8 cellular contexts compared by ENCODE assay signal in the genomic region with DNA sequence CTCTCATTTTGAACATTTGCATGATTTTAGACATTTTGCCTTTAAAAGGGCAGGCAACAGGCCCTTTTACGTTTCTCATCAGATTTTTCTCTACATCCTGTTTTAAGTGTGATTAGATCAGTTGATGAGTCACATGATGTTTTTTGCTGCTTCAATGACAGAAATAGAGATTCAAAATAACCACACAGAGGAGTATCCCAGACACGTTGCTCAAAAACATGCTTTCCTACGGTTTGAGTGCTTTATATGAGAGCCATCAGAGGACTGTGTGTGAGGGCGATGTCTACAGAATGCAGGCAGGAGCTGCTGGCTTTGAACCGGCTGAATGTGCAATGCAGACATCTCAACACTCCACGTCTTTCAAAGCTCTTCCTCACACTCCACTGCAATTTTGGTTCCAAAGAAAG. TPM values are rescaled to one million over a fixed set of nuclear protein-coding genes. Genes with fewer than 3 reads are reported as not detected.
DNase-seq lines count a peak whose midpoint lies in the region; ATAC-seq and TF ChIP-seq lines count a peak whose summit lies in the region.

No MANE protein-coding gene starts in this region.

- no peak for TF ChIP-seq CTCF in chondrocyte (IDR thresholded peaks at IDR 0.05)
- no peak for TF ChIP-seq CTCF in gastrocnemius medialis (IDR thresholded peaks at IDR 0.05 in 4 of 5, conservative IDR thresholded peaks at IDR 0.05 in 1 of 5)

- ATAC-seq in T-helper 17 cell (peak; percentile 95), gastrocnemius medialis (no peak), GM19467 (IDR thresholded peaks at IDR 0.05; ENCODE audit: unreplicated experiment) (no peak)

- H3K27me3 Mint-ChIP-seq in T-helper 17 cell (no peaks in the 10 kb centered on the region), chondrocyte (ENCODE audit: low read depth) (no peaks in the 10 kb centered on the region)

- H3K9me3 Mint-ChIP-seq in chondrocyte (ENCODE audit: low read depth), result no peaks in the 10 kb centered on the region

- peaks cover 0 to 6% of the 10 kb centered on the region in 2 donors for H3K4me1 ChIP-seq in gastrocnemius medialis

- DNase-seq in GM03348 (ENCODE audit: low spot score), result peak; percentile 75
- no peak for DNase-seq in T-helper 17 cell
- DNase-seq in chondrocyte (ENCODE audit: low spot score), result no peak
- no peak for DNase-seq in gastrocnemius medialis
- no peak for DNase-seq in islet precursor cell
- no peak for DNase-seq in caudate nucleus (lab: John Stamatoyannopoulos, UW)
- no peak for DNase-seq in NCI-H446 treated with DMSO at 0.1 percent for 48 hours (lab: John Stamatoyannopoulos, UW)

- peak overlapping the region; percentile 85 for H3K4me3 Mint-ChIP-seq in T-helper 17 cell
- no peak overlapping the region for H3K4me3 Mint-ChIP-seq in chondrocyte (ENCODE audit: unreplicated experiment)

- H3K27me3 ChIP-seq in gastrocnemius medialis, result no peaks in the 10 kb centered on the region

- peaks cover 0 to 32% of the 10 kb centered on the region in 2 donors for H3K36me3 ChIP-seq in gastrocnemius medialis

- no peaks in the 10 kb centered on the region for H3K9me3 ChIP-seq in T-helper 17 cell (ENCODE audit: control insufficient read depth, low read length, poor library complexity, severe bottlenecking)
- H3K9me3 ChIP-seq in gastrocnemius medialis, result no peaks in the 10 kb centered on the region

- H3K4me1 Mint-ChIP-seq in T-helper 17 cell (peaks cover 63% of the 10 kb centered on the region), chondrocyte (ENCODE audit: low read depth) (peaks cover 11% of the 10 kb centered on the region)

- H3K4me3 ChIP-seq in gastrocnemius medialis, result no peak overlapping the region

- H3K27ac ChIP-seq in gastrocnemius medialis (peak overlapping the region in 3 of 4 donors; percentile 9 to 30 (median 17)), caudate nucleus (ENCODE audit: low read depth, low read length) (no peak overlapping the region)

- in situ Hi-C loops in gastrocnemius medialis (cut with MboI; ENCODE audit: low sequenced_read_pairs in 4 of 4), result no loop called here

- TF ChIP-seq POLR2A in gastrocnemius medialis (IDR thresholded peaks at IDR 0.05), result no peak

- peak overlapping the region; percentile 98 for H3K27ac Mint-ChIP-seq in T-helper 17 cell
- H3K27ac Mint-ChIP-seq in chondrocyte (ENCODE audit: unreplicated experiment), result peak overlapping the region; percentile 78

- intact Hi-C loops in gastrocnemius medialis (cut with DNase I; ENCODE audit: low total_unique reads), result no loop called here

- H3K36me3 Mint-ChIP-seq in T-helper 17 cell (ENCODE audit: low read depth) (peaks cover 10% of the 10 kb centered on the region), chondrocyte (ENCODE audit: low read depth) (peaks cover 35% of the 10 kb centered on the region)

RNA-seq across cellular contexts. Expression of a gene that starts 42.1 kb away (rescaled TPM):
- total RNA-seq in T-helper 17 cell (10 to 100 TPM; 77.0 to 94.6 TPM), chondrocyte (31.2 to 36.3 TPM (median 34.7 TPM) in 3 replicates), gastrocnemius medialis (10 to 100 TPM; 15.1 to 28.3 (median 20.2) TPM)
